ENCODE assay signal across 8 cellular contexts in genomic region chr3:157176108-157176507, GRCh38. TPM values are rescaled to one million over a fixed set of nuclear protein-coding genes. Genes with fewer than 3 reads are reported as not detected.
A peak's percentile ranks its signal among the peaks of the same experiment; 100 is the strongest.
DNase-seq lines count a peak whose midpoint lies in the region; ATAC-seq, FAIRE-seq and TF ChIP-seq lines count a peak whose summit lies in the region.

No MANE protein-coding gene starts in this region.

- H3K27ac ChIP-seq in coronary artery = peak overlapping the region; percentile 92 to 99

- peaks cover 21% of the 10 kb centered on the region in 2 donors for H3K4me1 Mint-ChIP-seq in natural killer cell

- FAIRE-seq in D721Med (lab: Jason Lieb, UNC) = no peak

- H3K27me3 Mint-ChIP-seq in natural killer cell (ENCODE audit: low read depth in 2 of 2) = peaks cover 8 to 9% of the 10 kb centered on the region in 2 donors

- H3K4me3 Mint-ChIP-seq in natural killer cell = peak overlapping the region; percentile 94

- H3K36me3 ChIP-seq in BE2C = no peaks in the 10 kb centered on the region

- H3K4me3 ChIP-seq in BE2C (ENCODE audit: low read depth, low read length) (peak overlapping the region; percentile 66), coronary artery (peak overlapping the region; percentile 73)

- ATAC-seq in natural killer cell = no peak

- intact Hi-C loops in natural killer cell (cut with micrococcal nuclease) = loop anchor here (5.0 kb wide), 1 partner anchor 1324 kb away; the partner anchor contains the start of gene SLC33A1

- no peaks in the 10 kb centered on the region for H3K36me3 Mint-ChIP-seq in natural killer cell

- H3K27me3 ChIP-seq in BE2C = no peaks in the 10 kb centered on the region

- H3K27ac Mint-ChIP-seq in natural killer cell = peak overlapping the region; percentile 94 to 100

- DNase-seq in BE2C = no peak
- DNase-seq in M059J (ENCODE audit: low read depth) = peak; percentile 30
- DNase-seq in coronary artery (ENCODE audit: low spot score) = no peak
- DNase-seq in natural killer cell = no peak
- DNase-seq in D721Med (ENCODE audit: insufficient read length, low spot score) = no peak
- no peak for DNase-seq in DMS53 treated with DMSO at 0.1 percent for 48 hours (lab: John Stamatoyannopoulos, UW; ENCODE audit: unreplicated experiment)
- no peak for DNase-seq in COR-L47 (lab: John Stamatoyannopoulos, UW)
- DNase-seq in LoVo (ENCODE audit: low spot score) = no peak

- no peaks in the 10 kb centered on the region for H3K9me3 ChIP-seq in BE2C

- no peaks in the 10 kb centered on the region for H3K9me3 Mint-ChIP-seq in natural killer cell

- no peak for TF ChIP-seq CTCF in BE2C (IDR thresholded peaks at IDR 0.05; ENCODE audit: low read depth, low read length)
- no peak for TF ChIP-seq CTCF in coronary artery (IDR thresholded peaks at IDR 0.05)
- no peak for TF ChIP-seq CTCF in natural killer cell (IDR thresholded peaks at IDR 0.05)
- no peak for TF ChIP-seq CTCF in D721Med (IDR thresholded peaks at IDR 0.05; ENCODE audit: insufficient read depth, missing control alignments)

- peaks cover 3% of the 10 kb centered on the region; the same call in 1 of the 2 replicates for H3K4me1 ChIP-seq in BE2C

RNA-seq across cellular contexts. Expression of gene CCNL1, which starts 16.2 kb away (rescaled TPM):
- polyA plus RNA-seq in BE2C (2012; ENCODE audit: insufficient read depth, insufficient read length, low read depth) = 76.2 TPM
- total RNA-seq in M059J (2014; rRNA removed; shearing (Covaris generic)) = 62.9 and 66.2 TPM in 2 replicates
- 1,000 to 10,000 TPM; 1,104 to 1,331 (median 1,220) TPM for total RNA-seq in natural killer cell

Comparison
In these comparisons a context has a peak if more than half of its experiments do, and no peak if none do; other contexts are left out.
1. RNA of gene CCNL1, which starts 16.2 kb away (total RNA-seq): 1,104 to 1,331 TPM in natural killer cell; 62.9 to 66.2 TPM in M059J; every median in the first group is over 10 times any median in the second.